ENCODE assay signal across 33 cellular contexts in the genomic region with DNA sequence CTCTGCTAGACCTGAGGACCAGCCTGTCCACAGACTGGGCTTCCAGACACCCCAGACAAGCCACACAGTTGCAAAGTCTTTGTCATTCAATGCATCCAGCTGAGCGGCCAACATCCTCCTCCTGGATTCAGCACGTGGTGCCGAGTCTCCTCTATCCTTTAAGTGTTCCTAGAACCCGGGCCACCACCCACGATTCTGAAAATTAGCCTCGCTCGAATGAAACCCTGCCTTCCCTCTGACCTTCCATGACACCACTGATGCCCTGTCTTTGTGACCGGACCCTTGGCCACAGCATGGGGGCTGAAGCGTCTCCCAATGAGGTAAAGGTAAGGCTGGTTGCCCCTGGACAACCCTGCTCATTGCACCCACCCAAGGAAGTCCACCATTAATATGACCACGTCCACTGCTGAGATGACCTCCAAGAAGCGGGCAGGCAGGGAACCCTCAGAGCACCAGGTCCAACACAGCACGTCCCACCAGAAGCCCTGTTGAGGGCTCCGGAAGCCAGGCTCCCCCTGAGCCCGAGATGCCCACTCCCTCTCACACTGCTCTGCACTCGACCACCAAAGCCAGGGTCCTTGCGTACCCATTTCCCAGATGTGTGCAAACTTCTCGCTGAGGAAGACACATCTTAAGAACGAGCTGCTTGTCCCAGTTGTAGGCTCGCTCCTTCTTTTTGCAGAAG.
"Had no signal": no experiment of that assay in that cellular context is flagged by ENCODE, and none has a peak within 500 bp of the region (broad histone marks: within the 10 kb centered on the region; RNA-seq: fewer than 3 reads in every experiment).

No MANE protein-coding gene starts in this region.

- H3K9me3 ChIP-seq: ascending aorta had no signal

- H3K36me3 ChIP-seq: ascending aorta, cardiac muscle cell had no signal

- ATAC-seq: activated CD8-positive, alpha-beta T cell treated with anti-CD3 and anti-CD28 coated beads for 36 hours; activated naive CD4-positive, alpha-beta T cell treated with anti-CD3 and anti-CD28 coated beads, Interleukin-2, amount 50 U/mL, for 72 hours; activated T-cell treated with anti-CD3 and anti-CD28 coated beads, Interleukin-2, amount 50 U/mL, for 4 hours; activated T-cell treated with anti-CD3 and anti-CD28 coated beads, Interleukin-2, amount 50 U/mL, for 72 hours; activated T-helper 17 cell treated with anti-CD3 and anti-CD28 coated beads, Interleukin-2, amount 50 U/mL, for 72 hours had no signal

- H3K4me3 ChIP-seq: ascending aorta, cardiac muscle cell had no signal

- DNase-seq: activated B cell treated with CpG ODN at 0.5 μM for 24 hours; activated CD4-positive, alpha-beta memory T cell treated with anti-CD3 and anti-CD28 coated beads for 36 hours; activated CD4-positive, alpha-beta T cell treated with anti-CD3 and anti-CD28 coated beads for 4 hours; activated CD4-positive, alpha-beta T cell treated with anti-CD3 and anti-CD28 coated beads, Interleukin-2, amount 10 ng/mL, durations not matched to agents 24 days and 14 days; activated CD4-positive, alpha-beta T cell treated with anti-CD3 and anti-CD28 coated beads, Interleukin-2, amount 50 U/mL, for 1 hour; activated CD4-positive, alpha-beta T cell treated with anti-CD3 and anti-CD28 coated beads, Interleukin-2, amount 50 U/mL, for 4 hours; activated CD4-positive, CD25-positive, alpha-beta regulatory T cell treated with anti-CD3 and anti-CD28 coated beads, Interleukin-2, amount 50 U/mL, for 72 hours; activated CD8-positive, alpha-beta memory T cell treated with anti-CD3 and anti-CD28 coated beads, Interleukin-2, amount 50 U/mL, for 4 hours; activated CD8-positive, alpha-beta T cell treated with anti-CD3 and anti-CD28 coated beads for 36 hours; activated effector memory CD4-positive, alpha-beta T cell treated with anti-CD3 and anti-CD28 coated beads, Interleukin-2, amount 50 U/mL, for 16 hours; activated gamma-delta T cell treated with Interleukin-2 at 50 U/mL for 16 hours; activated naive CD4-positive, alpha-beta T cell; activated naive CD4-positive, alpha-beta T cell treated with anti-CD3 and anti-CD28 coated beads for 36 hours; activated naive CD4-positive, alpha-beta T cell treated with anti-CD3 and anti-CD28 coated beads, Interleukin-2, amount 50 U/mL, for 16 hours; activated naive CD8-positive, alpha-beta T cell treated with anti-CD3 and anti-CD28 coated beads for 36 hours; activated T-cell treated with anti-CD3 and anti-CD28 coated beads for 4 hours; activated T-cell treated with anti-CD3 and anti-CD28 coated beads, Interleukin-2, amount 50 U/mL, for 1 hour; activated T-cell treated with anti-CD3 and anti-CD28 coated beads, Interleukin-2, amount 50 U/mL, for 4 hours; activated T-cell treated with anti-CD3 and anti-CD28 coated beads, Interleukin-2, amount 50 U/mL, for 72 hours; amygdala; anterior cingulate cortex; caudate nucleus; cerebellar nuclear complex; T-helper 1 cell; T-helper 2 cell; T-helper 9 cell had no signal

- H3K27ac ChIP-seq: ascending aorta, cardiac muscle cell, VCaP had no signal

- H3K27me3 ChIP-seq: ascending aorta, cardiac muscle cell had no signal

- FAIRE-seq: bronchial epithelial cell, TTC549 had no signal

- H3K4me1 ChIP-seq: ascending aorta had no signal
